Comparison of ENCODE assay signal across 8 cellular contexts in genomic region chr3:155745795-155746550, GRCh38. TPM values are rescaled to one million over a fixed set of nuclear protein-coding genes. Genes with fewer than 3 reads are reported as not detected.
A peak's percentile ranks its signal among the peaks of the same experiment; 100 is the strongest.
DNase-seq lines count a peak whose midpoint lies in the region; ATAC-seq, FAIRE-seq and TF ChIP-seq lines count a peak whose summit lies in the region.

No MANE protein-coding gene starts in this region.

- no peak for FAIRE-seq in GM12892 (lab: Jason Lieb, UNC)

- no peak for TF ChIP-seq POLR2A in GM12892 (IDR thresholded peaks at IDR 0.05; ENCODE audit: low read depth, low read length)

- H3K4me2 ChIP-seq in BLaER1 treated with 17β-estradiol and CSF1 and Interleukin-3, amounts not matched to agents 10 nM and 100 nM = peak overlapping the region in 10 of 11 experiments; percentile 19 to 100 (median 100); a peak in 12 of 22 replicates

- no peak overlapping the region for H3K9ac ChIP-seq in BLaER1 treated with 17β-estradiol and CSF1 and Interleukin-3, amounts not matched to agents 10 nM and 100 nM
- H3K9ac ChIP-seq in skeletal muscle tissue (ENCODE audit: low read depth in 1 of 3, low read length in 3 of 3) = no peak overlapping the region

- no peak overlapping the region for H3K4me3 ChIP-seq in BLaER1 treated with 17β-estradiol and CSF1 and Interleukin-3, amounts not matched to agents 10 nM and 100 nM
- peak overlapping the region; percentile 23; the same call in 1 of the 2 replicates for H3K4me3 ChIP-seq in iPS DF 6.9 (ENCODE audit: low read length)
- peak overlapping the region; percentile 6 to 82 (median 50) for H3K4me3 ChIP-seq in skeletal muscle tissue (ENCODE audit: low read length in 3 of 3)

- DNase-seq in LoVo (ENCODE audit: low spot score) (peak; percentile 25), iPS DF 6.9 (ENCODE audit: low read depth, low spot score) (no peak), GM12892 (ENCODE audit: insufficient read length) (no peak)
- DNase-seq in activated T-cell treated with anti-CD3 and anti-CD28 coated beads, Interleukin-2, amount 50 U/mL, for 72 hours = peak in 1 of 2 donors; percentile 7

- peaks cover 11% of the 10 kb centered on the region for H3K4me1 Mint-ChIP-seq in activated T-cell treated with anti-CD3 and anti-CD28 coated beads, Interleukin-2, amount 50 U/mL, for 72 hours (ENCODE audit: low read depth)

- no peaks in the 10 kb centered on the region for H3K36me3 Mint-ChIP-seq in activated T-cell treated with anti-CD3 and anti-CD28 coated beads, Interleukin-2, amount 50 U/mL, for 72 hours (ENCODE audit: insufficient read depth in 2 of 2)

- peaks cover 5 to 26% (median 18%) of the 10 kb centered on the region in 10 experiments; a peak in 18 of 20 replicates for H3K4me1 ChIP-seq in BLaER1 treated with 17β-estradiol and CSF1 and Interleukin-3, amounts not matched to agents 10 nM and 100 nM
- peaks cover 3% of the 10 kb centered on the region for H3K4me1 ChIP-seq in iPS DF 6.9 (ENCODE audit: control insufficient read depth, insufficient read depth, low read length)
- peaks cover 12 to 26% (median 14%) of the 10 kb centered on the region in 3 donors for H3K4me1 ChIP-seq in skeletal muscle tissue (ENCODE audit: control insufficient read depth in 3 of 3, insufficient read depth in 3 of 3, low read length in 3 of 3)

- WGBS in iPS DF 6.9 (ENCODE audit: insufficient coverage, insufficient read length) = no CpG with 5 or more reads among the region's 19 CpGs

- peaks cover 44 to 65% (median 53%) of the 10 kb centered on the region in 11 experiments for H3K27me3 ChIP-seq in BLaER1 treated with 17β-estradiol and CSF1 and Interleukin-3, amounts not matched to agents 10 nM and 100 nM
- H3K27me3 ChIP-seq in iPS DF 6.9 (ENCODE audit: control insufficient read depth, insufficient read depth, low read length) = no peaks in the 10 kb centered on the region
- H3K27me3 ChIP-seq in skeletal muscle tissue (ENCODE audit: control insufficient read depth in 3 of 3, insufficient read depth in 3 of 3, low read length in 3 of 3) = peaks cover 19 to 36% (median 19%) of the 10 kb centered on the region in 3 donors

- H3K36me3 ChIP-seq in BLaER1 treated with 17β-estradiol and CSF1 and Interleukin-3, amounts not matched to agents 10 nM and 100 nM = no peaks in the 10 kb centered on the region
- H3K36me3 ChIP-seq in iPS DF 6.9 (ENCODE audit: control insufficient read depth, insufficient read depth, low read length) (no peaks in the 10 kb centered on the region), skeletal muscle tissue (ENCODE audit: control insufficient read depth in 3 of 3, insufficient read depth in 3 of 3, low read length in 3 of 3) (no peaks in the 10 kb centered on the region)

- no peaks in the 10 kb centered on the region for H3K9me3 Mint-ChIP-seq in activated T-cell treated with anti-CD3 and anti-CD28 coated beads, Interleukin-2, amount 50 U/mL, for 72 hours

- no peaks in the 10 kb centered on the region for H3K9me3 ChIP-seq in BLaER1 treated with 17β-estradiol and CSF1 and Interleukin-3, amounts not matched to agents 10 nM and 100 nM (replicated peaks in 1 of 11)
- H3K9me3 ChIP-seq in iPS DF 6.9 (ENCODE audit: control insufficient read depth, insufficient read depth, low read length) = no peaks in the 10 kb centered on the region
- no peaks in the 10 kb centered on the region for H3K9me3 ChIP-seq in skeletal muscle tissue (ENCODE audit: control insufficient read depth in 3 of 3, low read length in 3 of 3)

- no peak overlapping the region for H3K27ac Mint-ChIP-seq in activated T-cell treated with anti-CD3 and anti-CD28 coated beads, Interleukin-2, amount 50 U/mL, for 72 hours

- peak overlapping the region; percentile 66 to 92 for H3K4me3 Mint-ChIP-seq in activated T-cell treated with anti-CD3 and anti-CD28 coated beads, Interleukin-2, amount 50 U/mL, for 72 hours

- no peak overlapping the region for H3K27ac ChIP-seq in BLaER1 treated with 17β-estradiol and CSF1 and Interleukin-3, amounts not matched to agents 10 nM and 100 nM
- H3K27ac ChIP-seq in iPS DF 6.9 (ENCODE audit: low read length) (no peak overlapping the region), skeletal muscle tissue (ENCODE audit: low read depth, low read length) (no peak overlapping the region)

- H3K27me3 Mint-ChIP-seq in activated T-cell treated with anti-CD3 and anti-CD28 coated beads, Interleukin-2, amount 50 U/mL, for 72 hours (ENCODE audit: low read depth) = peaks cover 48% of the 10 kb centered on the region

- no peak for ATAC-seq in activated T-cell treated with anti-CD3 and anti-CD28 coated beads, Interleukin-2, amount 50 U/mL, for 72 hours (replicated peaks in 1 of 2)
- ATAC-seq in HG03520 (IDR thresholded peaks at IDR 0.05; ENCODE audit: unreplicated experiment) = no peak
- no peak for ATAC-seq in HG02623 (IDR thresholded peaks at IDR 0.05; ENCODE audit: unreplicated experiment)

- peaks cover 0 to 9% (median 0%) of the 10 kb centered on the region in 11 experiments; a peak in 2 of 22 replicates for H4K20me1 ChIP-seq in BLaER1 treated with 17β-estradiol and CSF1 and Interleukin-3, amounts not matched to agents 10 nM and 100 nM

RNA-seq across cellular contexts. Expression of gene PLCH1, which starts 1.1 kb away (rescaled TPM):
- 1 to 10 TPM in 1 of 2 donors, under 1 TPM in 1; 0.14 to 1.1 TPM for total RNA-seq in activated T-cell treated with anti-CD3 and anti-CD28 coated beads, Interleukin-2, amount 50 U/mL, for 72 hours
- total RNA-seq in skeletal muscle tissue = 0.52 TPM
- polyA plus RNA-seq in GM12892 (2012; ENCODE audit: missing spikeins) = not detected

Comparison
In these comparisons a context has a peak if more than half of its experiments do, and no peak if none do; other contexts are left out.
1. H3K4me3 ChIP-seq: peak in iPS DF 6.9 (single experiment) and skeletal muscle tissue (3 of 3); none in BLaER1 treated with 17β-estradiol and CSF1 and Interleukin-3, amounts not matched to agents 10 nM and 100 nM (0 of 10).